ENCODE assay signal across 20 cellular contexts in genomic region chr15:82165948-82166376, GRCh38.
DNase-seq lines count a peak whose midpoint lies in the region; ATAC-seq, FAIRE-seq and TF ChIP-seq lines count a peak whose summit lies in the region.
"Had no signal": no experiment of that assay in that cellular context is flagged by ENCODE, and none has a peak within 500 bp of the region (broad histone marks: within the 10 kb centered on the region; RNA-seq: fewer than 3 reads in every experiment).

No MANE protein-coding gene starts in this region.

- no peak overlapping the region for H2AFZ ChIP-seq in GM12878 (ENCODE audit: control insufficient read depth, low read depth, low read length)

- no peak for TF ChIP-seq POLR2A in GM12878 (IDR thresholded peaks at IDR 0.05; ENCODE audit: low read depth, low read length)

- no peak overlapping the region for H3K9ac ChIP-seq in GM12878 (ENCODE audit: control insufficient read depth, insufficient read depth, low read length)

- H3K36me3 Mint-ChIP-seq in nephron (ENCODE audit: low read depth), result peaks cover 21% of the 10 kb centered on the region

- POLR2A ChIA-PET in GM12878 (lab: Charles Lee), result interaction anchor here (0.6 to 1.0 kb wide), 3 partner anchors 15 to 21 kb away, joined by 3 to 4 read pairs (median 3); no protein-coding TSS in a partner anchor

- H3K9me3 ChIP-seq in GM12878 (replicated peaks; ENCODE audit: control insufficient read depth, insufficient read depth, low read length), result no peaks in the 10 kb centered on the region
- H3K9me3 ChIP-seq: adrenal gland had no signal

- no peak for TF ChIP-seq CTCF in GM10266 (IDR thresholded peaks at IDR 0.05; ENCODE audit: control insufficient read depth, insufficient read depth, low read depth, missing control alignments)
- TF ChIP-seq CTCF in HFF-Myc (IDR thresholded peaks at IDR 0.05; ENCODE audit: low read depth, low read length, missing control alignments), result no peak
- no peak for TF ChIP-seq CTCF in GM12878 (IDR thresholded peaks at IDR 0.05 in 2 of 3, conservative IDR thresholded peaks at IDR 0.05 in 1 of 3; ENCODE audit: control insufficient read depth in 2 of 3, extremely low read depth in 1 of 3, insufficient read depth in 1 of 3, low read depth in 3 of 3, low read length in 3 of 3)
- TF ChIP-seq CTCF in nephron (IDR thresholded peaks at IDR 0.05; ENCODE audit: unreplicated experiment in 3 of 3), result no peak

- no peak overlapping the region for H3K4me3 Mint-ChIP-seq in nephron
- H3K4me3 Mint-ChIP-seq: activated CD4-positive, alpha-beta memory T cell treated with anti-CD3 and anti-CD28 coated beads for 36 hours; T-helper 17 cell had no signal

- H4K20me1 ChIP-seq in GM12878 (ENCODE audit: control insufficient read depth, insufficient read depth), result no peaks in the 10 kb centered on the region

- H3K9me3 Mint-ChIP-seq in nephron, result no peaks in the 10 kb centered on the region
- H3K9me3 Mint-ChIP-seq: activated CD4-positive, alpha-beta memory T cell treated with anti-CD3 and anti-CD28 coated beads for 36 hours had no signal

- 63% methylated on average over 1 of the region's 1 CpG for WGBS in GM12878 (ENCODE audit: insufficient coverage, insufficient replicate concordance, low lambda C conversion rate, missing lambda C conversion rate)

- intact Hi-C loops in GM12878 (cut with micrococcal nuclease; ENCODE audit: unreplicated experiment), result no loop called here

- H3K27ac Mint-ChIP-seq in nephron, result peak overlapping the region in 2 of 3 experiments; percentile 35 to 79
- H3K27ac Mint-ChIP-seq: activated CD4-positive, alpha-beta memory T cell treated with anti-CD3 and anti-CD28 coated beads for 36 hours; T-helper 17 cell had no signal

- FAIRE-seq in GM12878 (lab: Jason Lieb, UNC), result no peak
- FAIRE-seq: G401.6 had no signal

- CTCF ChIA-PET in GM12878 (lab: Yijun Ruan, JAX), result interaction anchor here (1.0 to 1.4 kb wide), 2 partner anchors 21 to 39 kb away, joined by 3 read pairs; no protein-coding TSS in a partner anchor

- TF ChIP-seq RAD21 in GM12878 (IDR thresholded peaks at IDR 0.05; ENCODE audit: insufficient read depth, low read depth, low read length), result no peak

- H3K36me3 ChIP-seq in GM12878 (ENCODE audit: control insufficient read depth in 2 of 2, insufficient read depth in 2 of 2, low read length in 1 of 2), result peaks cover 0 to 7% of the 10 kb centered on the region in 2 experiments; a peak in 1 of 4 replicates

- peak; percentile 83 for ATAC-seq in GM12878
- ATAC-seq: foreskin keratinocyte, left cardiac atrium, sciatic nerve, T-helper 17 cell had no signal

- no peaks in the 10 kb centered on the region for H3K4me1 ChIP-seq in GM12878 (ENCODE audit: control insufficient read depth, insufficient read depth, low read length)
- H3K4me1 ChIP-seq: adrenal gland, foreskin keratinocyte had no signal

- H3K4me2 ChIP-seq in GM12878 (ENCODE audit: control insufficient read depth, insufficient read depth), result no peak overlapping the region

- no TSS peak for BruUV-seq in GM12878 (replicated peaks; lab: Mats Ljungman, UMichigan)

- 0 out of 4 replicates have a peak, but pooled peaks of 1 of the 2 experiments have one; percentile 27 for TF ChIP-seq EP300 in GM12878 (IDR thresholded peaks at IDR 0.05; ENCODE audit: borderline replicate concordance in 1 of 2, control insufficient read depth in 1 of 2, low read depth in 2 of 2, low read length in 2 of 2)

- SMC1A ChIA-PET in GM12878 (lab: Charles Lee; ENCODE audit: uncharacterized antibody, unreplicated experiment), result interaction anchor here (0.8 to 1.9 kb wide), 4 partner anchors 9 to 57 kb away, joined by 3 to 7 read pairs (median 4); no protein-coding TSS in a partner anchor

- H3K4me1 Mint-ChIP-seq in nephron, result peaks cover 8% of the 10 kb centered on the region

- no peaks in the 10 kb centered on the region for H3K27me3 ChIP-seq in GM12878 (replicated peaks in 1 of 2; ENCODE audit: control insufficient read depth in 2 of 2, insufficient read depth in 2 of 2, low read length in 1 of 2)
- H3K27me3 ChIP-seq: adrenal gland, foreskin keratinocyte had no signal

- no peaks in the 10 kb centered on the region for H3K27me3 Mint-ChIP-seq in nephron (ENCODE audit: low read depth)
- H3K27me3 Mint-ChIP-seq: activated CD4-positive, alpha-beta memory T cell treated with anti-CD3 and anti-CD28 coated beads for 36 hours; T-helper 17 cell had no signal

- DNase-seq in GM10266 (ENCODE audit: extremely low spot score) (peak; percentile 10), HFF-Myc (ENCODE audit: extremely low read depth, low read depth) (peak; percentile 52), GM12878 (ENCODE audit: low read depth, low spot score) (peak; percentile 12), NCI-H1105 treated with DMSO at 0.1 percent for 48 hours (lab: John Stamatoyannopoulos, UW) (no peak), NOMO-1 treated with DMSO at 0.1 percent for 48 hours (lab: John Stamatoyannopoulos, UW; ENCODE audit: unreplicated experiment) (no peak), activated gamma-delta T cell (lab: John Stamatoyannopoulos, UW) (no peak)
- DNase-seq: activated CD4-positive, alpha-beta memory T cell treated with anti-CD3 and anti-CD28 coated beads for 36 hours; adrenal gland; effector memory CD4-positive, alpha-beta T cell; foreskin keratinocyte; HCEC 1CT; left cardiac atrium; NCI-H187; NCI-H446; stimulated activated CD4-positive, alpha-beta T cell treated with anti-CD3 and anti-CD28 coated beads, Interleukin-1b, Interleukin-23, amount 100 ng/mL, for 48 hours; substantia nigra; T-helper 17 cell had no signal

- H3K79me2 ChIP-seq in GM12878 (ENCODE audit: control insufficient read depth, insufficient read depth, low read length), result no peaks in the 10 kb centered on the region

- no peak overlapping the region for H3K4me3 ChIP-seq in HFF-Myc (replicated peaks; ENCODE audit: low read depth, low read length)
- H3K4me3 ChIP-seq in GM12878, result no peak overlapping the region
- H3K4me3 ChIP-seq: adrenal gland had no signal

- RAD21 ChIA-PET in GM12878 (lab: Charles Lee; ENCODE audit: unreplicated experiment), result interaction anchor here (0.8 to 1.6 kb wide), 6 partner anchors 10 to 32 kb away, joined by 3 to 6 read pairs (median 4); no protein-coding TSS in a partner anchor

- no peak overlapping the region for H3K27ac ChIP-seq in GM12878 (ENCODE audit: control insufficient read depth, insufficient read depth)
- H3K27ac ChIP-seq: adrenal gland, foreskin keratinocyte had no signal

- in situ Hi-C loops in GM12878 (cut with MboI), result no loop called here

TF ChIP-seq in GM12878, 131 proteins besides CTCF, POLR2A, EP300 and RAD21 (continues in another document):
- TF ChIP-seq ZNF24 (IDR thresholded peaks at IDR 0.05) (no peak), CHD1 (IDR thresholded peaks at IDR 0.05; ENCODE audit: low read depth, low read length) (no peak), RUNX3 (IDR thresholded peaks at IDR 0.05; ENCODE audit: low read length) (peak; percentile 60), SREBF1 (IDR thresholded peaks at IDR 0.05; ENCODE audit: low read length) (no peak), BCLAF1 (IDR thresholded peaks at IDR 0.05) (no peak), SIN3A (IDR thresholded peaks at IDR 0.05; ENCODE audit: low read depth, low read length) (no peak), MEF2B (IDR thresholded peaks at IDR 0.05; ENCODE audit: partially characterized antibody, poor library complexity, severe bottlenecking) (peak; percentile 69), IKZF2 (IDR thresholded peaks at IDR 0.05) (peak; percentile 25 to 38; a peak in 1 of 4 replicates), EGR1 (IDR thresholded peaks at IDR 0.05; ENCODE audit: borderline replicate concordance in 1 of 2, low read depth in 2 of 2, low read length in 2 of 2) (no peak), SKIL (IDR thresholded peaks at IDR 0.05; ENCODE audit: low read depth, poor library complexity, severe bottlenecking) (no peak), FOXK2 (IDR thresholded peaks at IDR 0.05) (0 out of 2 replicates have a peak, but pooled peaks have one; percentile 39), IKZF1 (conservative IDR thresholded peaks at IDR 0.05) (peak; percentile 40; the same call in 1 of the 2 replicates)

Comparison
In these comparisons a context has a peak if more than half of its experiments do, and no peak if none do; other contexts are left out.
1. DNase-seq: peak in GM10266 (single experiment), HFF-Myc (single experiment) and GM12878 (single experiment); none in NCI-H1105 treated with DMSO at 0.1 percent for 48 hours (single experiment), NOMO-1 treated with DMSO at 0.1 percent for 48 hours (single experiment) and activated gamma-delta T cell (single experiment).